Comparison of ENCODE assay signal across 8 cellular contexts in genomic region chr4:67545996-67546356, GRCh38. TPM values are rescaled to one million over a fixed set of nuclear protein-coding genes. Genes with fewer than 3 reads are reported as not detected.
DNase-seq lines count a peak whose midpoint lies in the region; ATAC-seq and TF ChIP-seq lines count a peak whose summit lies in the region.

No MANE protein-coding gene starts in this region.

- no peaks in the 10 kb centered on the region for H3K27me3 Mint-ChIP-seq in activated naive CD4-positive, alpha-beta T cell treated with anti-CD3 and anti-CD28 coated beads, Interleukin-2, amount 10 ng/mL, durations not matched to agents 7 days and 5 days

- DNase-seq in activated naive CD4-positive, alpha-beta T cell treated with anti-CD3 and anti-CD28 coated beads, Interleukin-2, amount 10 ng/mL, durations not matched to agents 7 days and 5 days = no peak
- no peak for DNase-seq in activated naive CD4-positive, alpha-beta T cell treated with anti-CD3 and anti-CD28 coated beads, Interleukin-2, amount 50 U/mL, for 72 hours (ENCODE audit: low spot score in 2 of 2)
- DNase-seq in WERI-Rb-1 (no peak), inferior parietal cortex (ENCODE audit: extremely low spot score) (peak; percentile 25), tibial nerve (ENCODE audit: low spot score in 2 of 2) (no peak), NCI-H187 (lab: John Stamatoyannopoulos, UW) (no peak), NOMO-1 treated with dmso at 0.1 percent for 144 hours (lab: John Stamatoyannopoulos, UW; ENCODE audit: unreplicated experiment) (no peak), HuH-7 (ENCODE audit: low spot score) (no peak)

- H3K9me3 ChIP-seq in WERI-Rb-1 (ENCODE audit: severe bottlenecking) (no peaks in the 10 kb centered on the region), tibial nerve (no peaks in the 10 kb centered on the region)

- H3K36me3 Mint-ChIP-seq in activated naive CD4-positive, alpha-beta T cell treated with anti-CD3 and anti-CD28 coated beads, Interleukin-2, amount 10 ng/mL, durations not matched to agents 7 days and 5 days = peaks cover 32% of the 10 kb centered on the region
- peaks cover 16 to 24% of the 10 kb centered on the region in 2 donors for H3K36me3 Mint-ChIP-seq in activated naive CD4-positive, alpha-beta T cell treated with anti-CD3 and anti-CD28 coated beads, Interleukin-2, amount 50 U/mL, for 72 hours

- H3K27ac Mint-ChIP-seq in activated naive CD4-positive, alpha-beta T cell treated with anti-CD3 and anti-CD28 coated beads, Interleukin-2, amount 10 ng/mL, durations not matched to agents 7 days and 5 days = peak overlapping the region; percentile 96
- H3K27ac Mint-ChIP-seq in activated naive CD4-positive, alpha-beta T cell treated with anti-CD3 and anti-CD28 coated beads, Interleukin-2, amount 50 U/mL, for 72 hours = peak overlapping the region in 1 of 2 donors; percentile 95

- peaks cover 29% of the 10 kb centered on the region for H3K36me3 ChIP-seq in WERI-Rb-1
- peaks cover 0 to 9% (median 0%) of the 10 kb centered on the region in 3 donors for H3K36me3 ChIP-seq in tibial nerve

- H3K27ac ChIP-seq in WERI-Rb-1 = peak overlapping the region; percentile 86
- peak overlapping the region; percentile 81 to 91 (median 90) for H3K27ac ChIP-seq in tibial nerve

- H3K27me3 ChIP-seq in WERI-Rb-1 (ENCODE audit: insufficient read depth, low read depth, severe bottlenecking) = no peaks in the 10 kb centered on the region
- no peaks in the 10 kb centered on the region for H3K27me3 ChIP-seq in tibial nerve

- TF ChIP-seq POLR2A in tibial nerve (IDR thresholded peaks at IDR 0.05) = no peak

- peaks cover 49% of the 10 kb centered on the region for H3K4me1 Mint-ChIP-seq in activated naive CD4-positive, alpha-beta T cell treated with anti-CD3 and anti-CD28 coated beads, Interleukin-2, amount 10 ng/mL, durations not matched to agents 7 days and 5 days

- H3K4me3 Mint-ChIP-seq in activated naive CD4-positive, alpha-beta T cell treated with anti-CD3 and anti-CD28 coated beads, Interleukin-2, amount 10 ng/mL, durations not matched to agents 7 days and 5 days = peak overlapping the region; percentile 94

- ATAC-seq in activated naive CD4-positive, alpha-beta T cell treated with anti-CD3 and anti-CD28 coated beads, Interleukin-2, amount 50 U/mL, for 72 hours = no peak

- H3K9me3 Mint-ChIP-seq in activated naive CD4-positive, alpha-beta T cell treated with anti-CD3 and anti-CD28 coated beads, Interleukin-2, amount 10 ng/mL, durations not matched to agents 7 days and 5 days = no peaks in the 10 kb centered on the region
- no peaks in the 10 kb centered on the region for H3K9me3 Mint-ChIP-seq in activated naive CD4-positive, alpha-beta T cell treated with anti-CD3 and anti-CD28 coated beads, Interleukin-2, amount 50 U/mL, for 72 hours

- 40 to 42% methylated on average over 4 of the region's 4 CpGs for WGBS in tibial nerve, 2 donors

- TF ChIP-seq EP300 in tibial nerve (IDR thresholded peaks at IDR 0.05) = no peak

- H3K4me1 ChIP-seq in tibial nerve = peaks cover 0 to 42% (median 13%) of the 10 kb centered on the region in 4 donors

- CTCF ChIA-PET in activated naive CD4-positive, alpha-beta T cell treated with anti-CD3 and anti-CD28 coated beads, Interleukin-2, amount 10 ng/mL, durations not matched to agents 7 days and 5 days (lab: Charles Lee) = interaction anchor here (0.7 to 1.3 kb wide), 6 partner anchors 13 to 692 kb away, joined by 3 to 5 read pairs (median 3); partner anchors contain the start of gene STAP1

- peak overlapping the region; percentile 86 for H3K4me3 ChIP-seq in WERI-Rb-1 (ENCODE audit: low read depth, low read length)
- peak overlapping the region; percentile 53 to 68 (median 66) for H3K4me3 ChIP-seq in tibial nerve

- no peak for TF ChIP-seq CTCF in WERI-Rb-1 (IDR thresholded peaks at IDR 0.05; ENCODE audit: low read depth, low read length)
- TF ChIP-seq CTCF in tibial nerve (IDR thresholded peaks at IDR 0.05) = no peak

RNA-seq across cellular contexts. Expression of gene CENPC, which starts 0.7 kb away (rescaled TPM):
- total RNA-seq in activated naive CD4-positive, alpha-beta T cell treated with anti-CD3 and anti-CD28 coated beads, Interleukin-2, amount 50 U/mL, for 72 hours = 10 to 100 TPM; 34.7 to 74.0 TPM
- 10 to 100 TPM; 31.9 to 66.7 (median 42.3) TPM for total RNA-seq in tibial nerve

RNA-seq across cellular contexts. Expression of gene STAP1, which starts 12.6 kb away (rescaled TPM):
- 10 to 100 TPM; 10.4 to 10.9 TPM for total RNA-seq in activated naive CD4-positive, alpha-beta T cell treated with anti-CD3 and anti-CD28 coated beads, Interleukin-2, amount 50 U/mL, for 72 hours
- total RNA-seq in tibial nerve = under 1 TPM in 2 of 4 donors, not detected in 2; 0.42 to 0.44 TPM

Comparison
In these comparisons a context has a peak if more than half of its experiments do, and no peak if none do; other contexts are left out.
1. RNA of gene STAP1, which starts 12.6 kb away (total RNA-seq): 10.4 to 10.9 TPM in activated naive CD4-positive, alpha-beta T cell treated with anti-CD3 and anti-CD28 coated beads, Interleukin-2, amount 50 U/mL, for 72 hours; 0.42 to 0.44 TPM in tibial nerve; every median in the first group is over 4 times any median in the second.